ENCODE assay signal across 16 cellular contexts in genomic region chr6:104640141-104640700, GRCh38.
A peak's percentile ranks its signal among the peaks of the same experiment; 100 is the strongest.
DNase-seq lines count a peak whose midpoint lies in the region; ATAC-seq and TF ChIP-seq lines count a peak whose summit lies in the region.
"Had no signal": no experiment of that assay in that cellular context is flagged by ENCODE, and none has a peak within 500 bp of the region (broad histone marks: within the 10 kb centered on the region; RNA-seq: fewer than 3 reads in every experiment).

No MANE protein-coding gene starts in this region.

- WGBS in spleen, 5 donors, result 26 to 36% (median 29%) methylated on average over 5 of the region's 5 CpGs

- peak overlapping the region; percentile 65 for H3K27ac Mint-ChIP-seq in endothelial cell (ENCODE audit: unreplicated experiment)
- H3K27ac Mint-ChIP-seq: GM23338 had no signal

- peaks cover 4% of the 10 kb centered on the region for H3K27me3 Mint-ChIP-seq in endothelial cell (ENCODE audit: unreplicated experiment)
- H3K27me3 Mint-ChIP-seq: naive B cell had no signal

- no peak overlapping the region for H3K4me3 Mint-ChIP-seq in endothelial cell (ENCODE audit: unreplicated experiment)
- H3K4me3 Mint-ChIP-seq: GM23338 had no signal

- DNase-seq in OCI-M1 (lab: John Stamatoyannopoulos, UW) (peak; percentile 86), endothelial cell (ENCODE audit: low spot score) (no peak), spleen (no peak), mucosa of gallbladder (ENCODE audit: low spot score) (no peak), vagina (ENCODE audit: extremely low spot score in 2 of 2) (no peak)
- no peak for DNase-seq in activated T-cell treated with anti-CD3 and anti-CD28 coated beads, Interleukin-2, amount 50 U/mL, for 48 hours
- DNase-seq: activated gamma-delta T cell, DMS153, naive B cell, NCI-H2029, NCI-H526 treated with DMSO at 0.1 percent for 48 hours, posterior cingulate gyrus had no signal

- H3K4me1 Mint-ChIP-seq in endothelial cell (ENCODE audit: unreplicated experiment), result peaks cover 44% of the 10 kb centered on the region

- TF ChIP-seq POLR2A in spleen (IDR thresholded peaks at IDR 0.05) (no peak), vagina (IDR thresholded peaks at IDR 0.05) (no peak)

- H3K4me1 ChIP-seq in spleen (peaks cover 0 to 26% (median 9%) of the 10 kb centered on the region in 6 donors), vagina (no peaks in the 10 kb centered on the region)

- no peaks in the 10 kb centered on the region for H3K36me3 Mint-ChIP-seq in endothelial cell (ENCODE audit: low read depth, unreplicated experiment)
- H3K36me3 Mint-ChIP-seq: naive B cell had no signal

- H3K27me3 ChIP-seq in spleen (replicated peaks in 1 of 7) (no peaks in the 10 kb centered on the region), vagina (no peaks in the 10 kb centered on the region)

- peak; percentile 13 for ATAC-seq in HG02885 (IDR thresholded peaks at IDR 0.05; ENCODE audit: poor library complexity, unreplicated experiment)
- ATAC-seq: GM23338, left lobe of liver had no signal

- no peaks in the 10 kb centered on the region for H3K9me3 Mint-ChIP-seq in endothelial cell (ENCODE audit: unreplicated experiment)
- H3K9me3 Mint-ChIP-seq: GM23338 had no signal

- intact Hi-C loops in spleen (cut with DNase I; ENCODE audit: low total_unique reads) (no loop called here), vagina (cut with DNase I) (no loop called here)

- H3K27ac ChIP-seq in spleen, result peak overlapping the region in 5 of 8 donors; percentile 29 to 64 (median 62)
- no peak overlapping the region for H3K27ac ChIP-seq in vagina
- H3K27ac ChIP-seq: KMS-11 had no signal

- H3K9me3 ChIP-seq in spleen (no peaks in the 10 kb centered on the region), vagina (no peaks in the 10 kb centered on the region)

- H3K36me3 ChIP-seq in spleen (no peaks in the 10 kb centered on the region), vagina (no peaks in the 10 kb centered on the region)

- TF ChIP-seq CTCF in endothelial cell (IDR thresholded peaks at IDR 0.05; ENCODE audit: unreplicated experiment) (no peak), spleen (IDR thresholded peaks at IDR 0.05 in 8 of 11, conservative IDR thresholded peaks at IDR 0.05 in 3 of 11) (no peak), vagina (IDR thresholded peaks at IDR 0.05) (no peak)

- H3K4me3 ChIP-seq in spleen (no peak overlapping the region), vagina (no peak overlapping the region)
- H3K4me3 ChIP-seq: GM23338 had no signal
